In genomic region chr22:28953976-28954880, GRCh38 we compare ENCODE assay signal across 22 cellular contexts.
A peak's percentile ranks its signal among the peaks of the same experiment; 100 is the strongest.
DNase-seq lines count a peak whose midpoint lies in the region; ATAC-seq and TF ChIP-seq lines count a peak whose summit lies in the region.
"Had no signal": no experiment of that assay in that cellular context is flagged by ENCODE, and none has a peak within 500 bp of the region (broad histone marks: within the 10 kb centered on the region; RNA-seq: fewer than 3 reads in every experiment).

No MANE protein-coding gene starts in this region.

- H3K36me3 Mint-ChIP-seq in neural crest cell (ENCODE audit: low read depth): peaks cover 11% of the 10 kb centered on the region
- peaks cover 21% of the 10 kb centered on the region for H3K36me3 Mint-ChIP-seq in type B pancreatic cell

- no peak overlapping the region for H2AFZ ChIP-seq in hepatocyte

- no peaks in the 10 kb centered on the region for H4K20me1 ChIP-seq in hepatocyte (ENCODE audit: insufficient read depth, poor library complexity, severe bottlenecking)

- H3K4me3 ChIP-seq in hepatocyte: no peak overlapping the region
- H3K4me3 ChIP-seq: MG63, SK-N-MC had no signal

- H3K4me1 Mint-ChIP-seq in neural crest cell: peaks cover 61% of the 10 kb centered on the region
- peaks cover 58% of the 10 kb centered on the region for H3K4me1 Mint-ChIP-seq in type B pancreatic cell (ENCODE audit: unreplicated experiment)

- H3K9me2 ChIP-seq in hepatocyte (replicated peaks; ENCODE audit: insufficient read depth): no peaks in the 10 kb centered on the region

- H3K27ac ChIP-seq in hepatocyte: peak overlapping the region; percentile 48
- H3K27ac ChIP-seq: SK-N-MC had no signal

- intact Hi-C loops in cardiac septum (cut with DNase I): loop anchor here (10.0 kb wide), 1 partner anchor 51 kb away; no protein-coding TSS in a partner anchor

- no peak for ATAC-seq in HG03039 (IDR thresholded peaks at IDR 0.05; ENCODE audit: unreplicated experiment)

- no peaks in the 10 kb centered on the region for H3K27me3 ChIP-seq in hepatocyte
- H3K27me3 ChIP-seq: MG63 had no signal

- H3K4me3 Mint-ChIP-seq in neural crest cell: no peak overlapping the region
- H3K4me3 Mint-ChIP-seq in type B pancreatic cell: no peak overlapping the region
- H3K4me3 Mint-ChIP-seq: HFFc6, IgD-negative memory B cell had no signal

- DNase-seq in NCI-H226 (peak; percentile 48), hepatocyte (ENCODE audit: low spot score) (no peak), neural crest cell (ENCODE audit: low read depth, low spot score) (no peak), type B pancreatic cell (ENCODE audit: extremely low spot score, unreplicated experiment) (no peak), cardiac septum (ENCODE audit: low spot score) (no peak), NCI-H510A treated with DMSO at 0.1 percent for 48 hours (lab: John Stamatoyannopoulos, UW) (no peak)
- DNase-seq: ACHN; C1 segment of cervical spinal cord; DMS79 treated with DMSO at 0.1 percent for 48 hours; HFFc6; Kasumi-1; MG63; NCI-H1092; NCI-H1436 treated with DMSO at 0.1 percent for 48 hours; NCI-H2029; NCI-H446 treated with DMSO at 0.1 percent for 48 hours; NCI-H748 treated with DMSO at 0.1 percent for 48 hours; NK-92 treated with Interleukin-12 subunit alpha and Interleukin-12 subunit beta, amount 100 ng/mL, for 24 hours; SHP77 had no signal

- no peak overlapping the region for H3K4me2 ChIP-seq in hepatocyte

- WGBS in hepatocyte (ENCODE audit: low lambda C conversion rate, missing lambda C conversion rate): 91% methylated on average over 6 of the region's 6 CpGs

- H3K27ac Mint-ChIP-seq in neural crest cell (ENCODE audit: unreplicated experiment): peak overlapping the region; percentile 67
- peak overlapping the region; percentile 53 for H3K27ac Mint-ChIP-seq in type B pancreatic cell
- H3K27ac Mint-ChIP-seq: HFFc6, IgD-negative memory B cell had no signal

- no peaks in the 10 kb centered on the region for H3K36me3 ChIP-seq in hepatocyte (replicated peaks; ENCODE audit: insufficient read depth, low read depth)
- H3K36me3 ChIP-seq: MG63 had no signal

- TF ChIP-seq CTCF in hepatocyte (IDR thresholded peaks at IDR 0.05; ENCODE audit: poor library complexity) (no peak), neural crest cell (conservative IDR thresholded peaks at IDR 0.05) (no peak), type B pancreatic cell (conservative IDR thresholded peaks at IDR 0.05) (no peak)

- H3K27me3 Mint-ChIP-seq in neural crest cell (ENCODE audit: low read depth): no peaks in the 10 kb centered on the region
- no peaks in the 10 kb centered on the region for H3K27me3 Mint-ChIP-seq in type B pancreatic cell

- H3K9me3 ChIP-seq in hepatocyte (ENCODE audit: low read depth): no peaks in the 10 kb centered on the region
- H3K9me3 ChIP-seq: MG63 had no signal

- H3K9me3 Mint-ChIP-seq in neural crest cell (no peaks in the 10 kb centered on the region), type B pancreatic cell (no peaks in the 10 kb centered on the region)
- H3K9me3 Mint-ChIP-seq: HFFc6, IgD-negative memory B cell had no signal

- peaks cover 35% of the 10 kb centered on the region for H3K4me1 ChIP-seq in hepatocyte (ENCODE audit: insufficient read depth)

- H3K79me2 ChIP-seq in hepatocyte: peaks cover 83% of the 10 kb centered on the region
